Comparison of ENCODE assay signal across 8 cellular contexts in the genomic region with DNA sequence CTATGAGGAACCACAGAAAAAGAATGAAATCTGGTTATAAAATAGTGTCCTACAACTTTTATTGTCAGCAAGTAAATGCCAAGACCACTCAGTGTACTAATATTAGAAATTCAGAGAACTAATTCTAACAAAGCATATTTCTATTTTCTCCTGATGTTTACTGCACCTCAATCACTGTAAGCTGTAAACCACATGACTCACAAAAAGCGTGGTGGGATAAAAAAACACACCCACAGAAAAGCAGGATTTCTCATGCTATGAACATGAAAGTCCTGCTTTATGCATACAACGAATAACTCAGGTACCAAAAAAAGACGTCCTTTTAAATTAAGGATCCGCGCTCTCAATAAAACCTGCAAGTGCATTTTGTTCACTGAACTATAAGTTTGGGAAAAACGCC. TPM values are rescaled to one million over a fixed set of nuclear protein-coding genes. Genes with fewer than 3 reads are reported as not detected.
A peak's percentile ranks its signal among the peaks of the same experiment; 100 is the strongest.
DNase-seq lines count a peak whose midpoint lies in the region; FAIRE-seq and TF ChIP-seq lines count a peak whose summit lies in the region.

No MANE protein-coding gene starts in this region.

- H3K4me3 Mint-ChIP-seq in nephron = peak overlapping the region; percentile 91 to 95 (median 94)

- peaks cover 21 to 43% (median 37%) of the 10 kb centered on the region in 11 experiments for H3K36me3 ChIP-seq in BLaER1 treated with 17β-estradiol and CSF1 and Interleukin-3, amounts not matched to agents 10 nM and 100 nM
- peaks cover 12% of the 10 kb centered on the region; the same call in 1 of the 2 replicates for H3K36me3 ChIP-seq in MM.1S (replicated peaks; ENCODE audit: insufficient read depth, low read length)

- no peak for FAIRE-seq in RCC 7860 (lab: Jason Lieb, UNC)

- H3K4me3 ChIP-seq in BLaER1 treated with 17β-estradiol and CSF1 and Interleukin-3, amounts not matched to agents 10 nM and 100 nM = peak overlapping the region; percentile 69 to 94 (median 84)
- H3K4me3 ChIP-seq in MM.1S (ENCODE audit: low read length) (peak overlapping the region; percentile 96), dorsolateral prefrontal cortex (peak overlapping the region; percentile 74 to 100 (median 92))

- peak overlapping the region; percentile 69; the same call in 1 of the 2 replicates for H2AFZ ChIP-seq in MM.1S (ENCODE audit: low read length)

- H3K4me1 Mint-ChIP-seq in nephron = peaks cover 23% of the 10 kb centered on the region

- H4K20me1 ChIP-seq in BLaER1 treated with 17β-estradiol and CSF1 and Interleukin-3, amounts not matched to agents 10 nM and 100 nM = peaks cover 51 to 56% (median 53%) of the 10 kb centered on the region in 11 experiments
- no peaks in the 10 kb centered on the region for H4K20me1 ChIP-seq in MM.1S (ENCODE audit: insufficient read depth, low read length)

- peak overlapping the region; percentile 78 to 99 (median 93) for H3K4me2 ChIP-seq in BLaER1 treated with 17β-estradiol and CSF1 and Interleukin-3, amounts not matched to agents 10 nM and 100 nM
- H3K4me2 ChIP-seq in MM.1S (ENCODE audit: low read depth, low read length) = peak overlapping the region; percentile 82

- H3K9me3 Mint-ChIP-seq in nephron = no peaks in the 10 kb centered on the region

- intact Hi-C loops in dorsolateral prefrontal cortex (cut with DNase I) = loop anchor here (1.0 to 10.0 kb wide), 4 partner anchors 36 to 603 kb away; a partner anchor contains a TSS

- TF ChIP-seq CTCF in MM.1S (IDR thresholded peaks at IDR 0.05; ENCODE audit: low read length) (no peak), dorsolateral prefrontal cortex (IDR thresholded peaks at IDR 0.05 in 54 of 56, conservative IDR thresholded peaks at IDR 0.05 in 2 of 56; ENCODE audit: low read depth in 1 of 56, partially characterized antibody in 56 of 56) (no peak), nephron (IDR thresholded peaks at IDR 0.05; ENCODE audit: unreplicated experiment in 3 of 3) (no peak)

- peak overlapping the region; percentile 85 to 95 (median 92) for H3K27ac ChIP-seq in BLaER1 treated with 17β-estradiol and CSF1 and Interleukin-3, amounts not matched to agents 10 nM and 100 nM
- H3K27ac ChIP-seq in MM.1S (ENCODE audit: low read length) (peak overlapping the region; percentile 65; the same call in 1 of the 2 replicates), dorsolateral prefrontal cortex (peak overlapping the region in 50 of 59 donors; percentile 75 to 99 (median 92))

- peaks cover 25 to 59% (median 37%) of the 10 kb centered on the region in 10 experiments for H3K4me1 ChIP-seq in BLaER1 treated with 17β-estradiol and CSF1 and Interleukin-3, amounts not matched to agents 10 nM and 100 nM
- no peaks in the 10 kb centered on the region for H3K4me1 ChIP-seq in MM.1S (ENCODE audit: low read length)

- H3K27me3 ChIP-seq in BLaER1 treated with 17β-estradiol and CSF1 and Interleukin-3, amounts not matched to agents 10 nM and 100 nM = no peaks in the 10 kb centered on the region
- no peaks in the 10 kb centered on the region for H3K27me3 ChIP-seq in MM.1S (replicated peaks; ENCODE audit: insufficient read depth, low read length)
- H3K27me3 ChIP-seq in dorsolateral prefrontal cortex = no peaks in the 10 kb centered on the region

- peak overlapping the region; percentile 77 to 98 (median 90) for H3K27ac Mint-ChIP-seq in nephron

- peaks cover 22% of the 10 kb centered on the region for H3K36me3 Mint-ChIP-seq in nephron (ENCODE audit: low read depth)

- peak overlapping the region; percentile 87 to 96 (median 94) for H3K9ac ChIP-seq in BLaER1 treated with 17β-estradiol and CSF1 and Interleukin-3, amounts not matched to agents 10 nM and 100 nM
- H3K9ac ChIP-seq in MM.1S (ENCODE audit: low read length) = peak overlapping the region; percentile 86

- H3K9me3 ChIP-seq in BLaER1 treated with 17β-estradiol and CSF1 and Interleukin-3, amounts not matched to agents 10 nM and 100 nM (replicated peaks in 1 of 11) = no peaks in the 10 kb centered on the region
- no peaks in the 10 kb centered on the region for H3K9me3 ChIP-seq in MM.1S (replicated peaks; ENCODE audit: insufficient read depth, low read length)

- H3K79me2 ChIP-seq in MM.1S (ENCODE audit: low read length) = peaks cover 57% of the 10 kb centered on the region

- H3K9me2 ChIP-seq in MM.1S (replicated peaks; ENCODE audit: insufficient read depth, low read length) = no peaks in the 10 kb centered on the region

- DNase-seq in MM.1S = no peak
- DNase-seq in dorsolateral prefrontal cortex = no peak
- DNase-seq in NCI-H774 (lab: John Stamatoyannopoulos, UW) = no peak
- no peak for DNase-seq in cortex of kidney (lab: John Stamatoyannopoulos, UW)
- no peak for DNase-seq in NCI-H446 treated with DMSO at 0.1 percent for 48 hours (lab: John Stamatoyannopoulos, UW)
- DNase-seq in RCC 7860 (ENCODE audit: low spot score) = no peak

- H3K27me3 Mint-ChIP-seq in nephron (ENCODE audit: low read depth) = no peaks in the 10 kb centered on the region

- H3F3A ChIP-seq in MM.1S (ENCODE audit: insufficient read depth, low read length) = no peaks in the 10 kb centered on the region

RNA-seq across cellular contexts. Expression of a gene that starts 0.8 kb away (rescaled TPM):
- total RNA-seq in dorsolateral prefrontal cortex = 100 to 1,000 TPM in 43 of 120 experiments, 10 to 100 TPM in 77; 68.3 to 133 (median 95.2) TPM

RNA-seq across cellular contexts. Expression of a gene that starts 23.1 kb away (rescaled TPM):
- 10 to 100 TPM in 105 of 120 experiments, 1 to 10 TPM in 15; 5.7 to 22.6 (median 13.2) TPM for total RNA-seq in dorsolateral prefrontal cortex

RNA-seq across cellular contexts. Expression of a gene that starts 36.1 kb away (rescaled TPM):
- total RNA-seq in dorsolateral prefrontal cortex = 100 to 1,000 TPM in 40 of 120 experiments, 10 to 100 TPM in 80; 48.9 to 138 (median 96.6) TPM

RNA-seq across cellular contexts. Expression of a gene that starts 46.7 kb away (rescaled TPM):
- total RNA-seq in dorsolateral prefrontal cortex = 10 to 100 TPM; 15.2 to 39.7 (median 28.1) TPM
